Comparison of ENCODE assay signal across 8 cellular contexts in the genomic region with DNA sequence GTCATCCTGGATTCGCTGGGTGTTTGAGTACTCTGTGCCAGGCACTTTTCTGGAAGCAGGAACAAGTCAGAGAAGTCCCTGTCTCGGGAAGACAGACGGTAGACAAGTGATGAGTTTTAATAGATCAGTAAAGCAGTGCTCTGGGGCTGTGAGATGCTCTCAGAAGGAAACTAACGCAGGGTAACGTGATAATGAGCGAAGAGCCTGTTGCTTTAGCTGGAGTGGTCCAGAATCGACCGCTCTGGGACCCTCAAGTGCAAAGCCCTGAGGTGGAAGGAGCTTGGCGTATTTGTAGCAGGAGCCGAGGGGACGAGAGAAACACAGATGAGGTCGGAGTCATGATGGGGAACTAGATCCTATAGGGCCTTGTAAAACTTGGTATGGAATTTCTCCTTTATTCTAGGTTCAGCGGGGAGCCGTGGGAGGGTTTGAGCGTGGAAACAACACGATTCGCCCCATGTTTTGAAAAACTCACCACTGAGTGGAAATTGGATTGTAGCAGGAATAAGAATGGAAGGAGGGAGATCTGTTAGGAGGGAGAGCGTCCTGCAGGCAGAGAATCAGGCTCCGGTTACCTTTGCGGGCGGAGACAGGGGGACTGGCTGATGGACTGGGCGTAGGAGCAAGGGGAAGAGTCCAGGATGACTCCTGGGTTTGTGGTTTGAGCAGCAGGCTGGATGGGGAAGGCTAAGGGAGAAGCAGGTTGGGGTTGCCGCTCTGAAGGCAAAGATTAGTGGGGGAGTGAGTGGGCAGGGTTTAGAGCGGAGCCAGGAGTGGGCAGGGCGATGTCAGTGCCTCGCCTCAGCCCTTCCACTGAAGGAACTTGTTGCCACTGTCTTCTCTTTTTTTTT. TPM values are rescaled to one million over a fixed set of nuclear protein-coding genes. Genes with fewer than 3 reads are reported as not detected.
DNase-seq lines count a peak whose midpoint lies in the region; FAIRE-seq and TF ChIP-seq lines count a peak whose summit lies in the region.

No MANE protein-coding gene starts in this region.

- FAIRE-seq in endothelial cell of umbilical vein (lab: Jason Lieb, UNC) = peak; percentile 59

- peaks cover 16% of the 10 kb centered on the region for H3K4me1 ChIP-seq in endothelial cell of umbilical vein (ENCODE audit: control insufficient read depth, extremely low read depth, insufficient read depth, low read length)
- peaks cover 16% of the 10 kb centered on the region for H3K4me1 ChIP-seq in osteoblast (ENCODE audit: insufficient read depth, low read length)

- H3K27ac ChIP-seq in endothelial cell of umbilical vein (ENCODE audit: insufficient read depth, low read depth, low read length) = peak overlapping the region; percentile 63
- H3K27ac ChIP-seq in osteoblast (ENCODE audit: low read depth, low read length) = peak overlapping the region; percentile 81

- no peaks in the 10 kb centered on the region for H3K9me3 Mint-ChIP-seq in activated naive CD4-positive, alpha-beta T cell treated with anti-CD3 and anti-CD28 coated beads, Interleukin-2, amount 10 ng/mL, durations not matched to agents 7 days and 5 days

- H3K36me3 Mint-ChIP-seq in activated naive CD4-positive, alpha-beta T cell treated with anti-CD3 and anti-CD28 coated beads, Interleukin-2, amount 10 ng/mL, durations not matched to agents 7 days and 5 days = peaks cover 31% of the 10 kb centered on the region

- H3K4me2 ChIP-seq in endothelial cell of umbilical vein (ENCODE audit: insufficient read depth, low read length) (peak overlapping the region; percentile 98), osteoblast (ENCODE audit: insufficient read depth, low read length) (peak overlapping the region; percentile 100)

- no peaks in the 10 kb centered on the region for H4K20me1 ChIP-seq in endothelial cell of umbilical vein (replicated peaks; ENCODE audit: control insufficient read depth, extremely low read depth, insufficient read depth, low read length)
- peaks cover 1% of the 10 kb centered on the region for H4K20me1 ChIP-seq in osteoblast (ENCODE audit: insufficient read depth, low read length)

- no peaks in the 10 kb centered on the region for H3K27me3 Mint-ChIP-seq in activated naive CD4-positive, alpha-beta T cell treated with anti-CD3 and anti-CD28 coated beads, Interleukin-2, amount 10 ng/mL, durations not matched to agents 7 days and 5 days

- TF ChIP-seq POLR2A in endothelial cell of umbilical vein (IDR thresholded peaks at IDR 0.05; ENCODE audit: low read depth, low read length) = no peak

- no peak for TF ChIP-seq CTCF in endothelial cell of umbilical vein (IDR thresholded peaks at IDR 0.05; ENCODE audit: extremely low read depth in 1 of 2, insufficient read depth in 1 of 2, low read depth in 1 of 2, low read length in 2 of 2)
- TF ChIP-seq CTCF in osteoblast (IDR thresholded peaks at IDR 0.05; ENCODE audit: extremely low read depth, low read depth, low read length) = no peak

- H3K27ac Mint-ChIP-seq in activated naive CD4-positive, alpha-beta T cell treated with anti-CD3 and anti-CD28 coated beads, Interleukin-2, amount 10 ng/mL, durations not matched to agents 7 days and 5 days = peak overlapping the region; percentile 89

- no peak for DNase-seq in activated naive CD4-positive, alpha-beta T cell treated with anti-CD3 and anti-CD28 coated beads, Interleukin-2, amount 10 ng/mL, durations not matched to agents 7 days and 5 days
- no peak for DNase-seq in activated naive CD4-positive, alpha-beta T cell treated with anti-CD3 and anti-CD28 coated beads, Interleukin-2, amount 50 U/mL, for 16 hours
- DNase-seq in RPMI7951 (ENCODE audit: low read depth) (peak; percentile 56), endothelial cell of umbilical vein (ENCODE audit: low read depth, low spot score) (no peak), osteoblast (ENCODE audit: insufficient read length, low spot score, missing footprints) (peak; percentile 90), foreskin melanocyte (no peak), NCI-H524 treated with DMSO at 0.1 percent for 48 hours (lab: John Stamatoyannopoulos, UW) (no peak), NCI-H510A (lab: John Stamatoyannopoulos, UW) (no peak)

- intact Hi-C loops in endothelial cell of umbilical vein (cut with micrococcal nuclease) = loop anchor here (1.0 kb wide), 6 partner anchors 9 to 508 kb away; partner anchors contain the start of genes AKT1S1, JOSD2, NR1H2 and TBC1D17

- H3K9ac ChIP-seq in endothelial cell of umbilical vein (replicated peaks; ENCODE audit: extremely low read depth, insufficient read depth, low read length) = peak overlapping the region; percentile 86

- H3K4me1 Mint-ChIP-seq in activated naive CD4-positive, alpha-beta T cell treated with anti-CD3 and anti-CD28 coated beads, Interleukin-2, amount 10 ng/mL, durations not matched to agents 7 days and 5 days = peaks cover 33% of the 10 kb centered on the region

- POLR2A ChIA-PET in endothelial cell of umbilical vein (lab: Charles Lee) = interaction anchor here (1.4 kb wide), 1 partner anchor 9 kb away, joined by 4 read pairs; the partner anchor contains the start of gene NR1H2

- BruUV-seq in endothelial cell of umbilical vein (replicated peaks; lab: Mats Ljungman, UMichigan) = no TSS peak

- H3K36me3 ChIP-seq in endothelial cell of umbilical vein (ENCODE audit: control insufficient read depth in 2 of 2, extremely low read depth in 1 of 2, insufficient read depth in 2 of 2, low read length in 2 of 2) (peaks cover 0 to 15% of the 10 kb centered on the region in 2 experiments), osteoblast (ENCODE audit: insufficient read depth, low read length) (peaks cover 24% of the 10 kb centered on the region)

- H3K4me3 ChIP-seq in endothelial cell of umbilical vein (replicated peaks in 1 of 3; ENCODE audit: insufficient read depth in 1 of 3, low read depth in 1 of 3, low read length in 3 of 3) = peak overlapping the region; percentile 71 to 94 (median 80)
- peak overlapping the region; percentile 88 for H3K4me3 ChIP-seq in osteoblast (ENCODE audit: insufficient read depth, low read length)

- no peaks in the 10 kb centered on the region for H3K27me3 ChIP-seq in endothelial cell of umbilical vein (ENCODE audit: control insufficient read depth in 2 of 2, insufficient read depth in 2 of 2, low read length in 2 of 2)
- H3K27me3 ChIP-seq in osteoblast (ENCODE audit: insufficient read depth, low read length) = no peaks in the 10 kb centered on the region

- H3K9me3 ChIP-seq in endothelial cell of umbilical vein (replicated peaks; ENCODE audit: control insufficient read depth, insufficient read depth, low read length) (no peaks in the 10 kb centered on the region), osteoblast (ENCODE audit: low read depth, low read length) (no peaks in the 10 kb centered on the region)

- dilution Hi-C loops in endothelial cell of umbilical vein (cut with MboI; ENCODE audit: extremely low pct_ligation_motif_present, low sequenced_read_pairs) = no loop called here

- H3K9me1 ChIP-seq in endothelial cell of umbilical vein (replicated peaks; ENCODE audit: control insufficient read depth, extremely low read depth, insufficient read depth, low read length) = no peaks in the 10 kb centered on the region

- CTCF ChIA-PET in activated naive CD4-positive, alpha-beta T cell treated with anti-CD3 and anti-CD28 coated beads, Interleukin-2, amount 10 ng/mL, durations not matched to agents 7 days and 5 days (lab: Charles Lee) = interaction anchor here (0.7 to 1.3 kb wide), 3 partner anchors 23 to 28 kb away, joined by 3 to 9 read pairs (median 4); no protein-coding TSS in a partner anchor
- CTCF ChIA-PET in endothelial cell of umbilical vein (lab: Charles Lee) = interaction anchor here (1.0 to 1.9 kb wide), 7 partner anchors 10 to 84 kb away, joined by 3 to 12 read pairs (median 3); partner anchors contain the start of gene KCNC3

- H2AFZ ChIP-seq in endothelial cell of umbilical vein (ENCODE audit: low read depth, low read length) = peak overlapping the region; percentile 71
- peak overlapping the region; percentile 88 for H2AFZ ChIP-seq in osteoblast (ENCODE audit: low read length)

- peaks cover 30% of the 10 kb centered on the region for H3K79me2 ChIP-seq in endothelial cell of umbilical vein (ENCODE audit: control insufficient read depth, insufficient read depth, low read length)
- peaks cover 22% of the 10 kb centered on the region for H3K79me2 ChIP-seq in osteoblast (ENCODE audit: insufficient read depth, low read length)

- H3K4me3 Mint-ChIP-seq in activated naive CD4-positive, alpha-beta T cell treated with anti-CD3 and anti-CD28 coated beads, Interleukin-2, amount 10 ng/mL, durations not matched to agents 7 days and 5 days = peak overlapping the region; percentile 96

RNA-seq across cellular contexts. Expression of gene POLD1, which starts 0.8 kb away (rescaled TPM):
- total RNA-seq in RPMI7951 (2014; rRNA removed; shearing (Covaris generic)) = 38.6 and 42.7 TPM in 2 replicates
- total RNA-seq in endothelial cell of umbilical vein (63.9 and 73.8 TPM in 2 replicates), osteoblast (14.7 and 15.6 TPM in 2 replicates)
- 40.9 and 56.7 TPM in 2 replicates for polyA plus RNA-seq in endothelial cell of umbilical vein
- 23.6 and 29.6 TPM in 2 replicates for polyA plus RNA-seq in endothelial cell of umbilical vein (2011; cell fraction: cytosol; rRNA removed)
- polyA plus RNA-seq in endothelial cell of umbilical vein (2011; cell fraction: nucleus; rRNA removed) = 116 and 120 TPM in 2 replicates
- 28.1 and 36.5 TPM in 2 replicates for polyA plus RNA-seq in endothelial cell of umbilical vein (2012)
- 24.6 and 40.3 TPM in 2 replicates for polyA minus RNA-seq in endothelial cell of umbilical vein
- 178 TPM for polyA minus RNA-seq in endothelial cell of umbilical vein (2011; cell fraction: cytosol; rRNA and poly(A)+ RNA removed)
- 30.4 and 43.1 TPM in 2 replicates for polyA minus RNA-seq in endothelial cell of umbilical vein (2011; cell fraction: nucleus; rRNA and poly(A)+ RNA removed)

RNA-seq across cellular contexts. Expression of gene NR1H2, which starts 8.7 kb away (rescaled TPM):
- 92.0 and 102 TPM in 2 replicates for total RNA-seq in RPMI7951 (2014; rRNA removed; shearing (Covaris generic))
- total RNA-seq in endothelial cell of umbilical vein = 46.7 and 50.6 TPM in 2 replicates
- polyA plus RNA-seq in endothelial cell of umbilical vein = 48.4 and 67.3 TPM in 2 replicates
- polyA plus RNA-seq in endothelial cell of umbilical vein (2011; cell fraction: cytosol; rRNA removed) = 23.6 and 35.3 TPM in 2 replicates
- 59.9 and 72.4 TPM in 2 replicates for polyA plus RNA-seq in endothelial cell of umbilical vein (2011; cell fraction: nucleus; rRNA removed)
- polyA plus RNA-seq in endothelial cell of umbilical vein (2012) = 30.6 and 44.4 TPM in 2 replicates
- 32.3 and 35.5 TPM in 2 replicates for polyA minus RNA-seq in endothelial cell of umbilical vein
- 35.7 TPM for polyA minus RNA-seq in endothelial cell of umbilical vein (2011; cell fraction: cytosol; rRNA and poly(A)+ RNA removed)
- polyA minus RNA-seq in endothelial cell of umbilical vein (2011; cell fraction: nucleus; rRNA and poly(A)+ RNA removed) = 24.9 and 35.3 TPM in 2 replicates
- total RNA-seq in osteoblast = 91.1 and 113 TPM in 2 replicates

RNA-seq across cellular contexts. Expression of gene NAPSA, which starts 19.5 kb away (rescaled TPM):
- total RNA-seq in RPMI7951 (2014; rRNA removed; shearing (Covaris generic)) = under 0.01 TPM in 1 of 2 replicates, not detected in the other
- total RNA-seq in endothelial cell of umbilical vein = 0.48 TPM in 1 of 2 replicates, not detected in the other
- polyA plus RNA-seq in endothelial cell of umbilical vein = 0.19 and 0.41 TPM in 2 replicates
- 0.08 and 0.28 TPM in 2 replicates for polyA plus RNA-seq in endothelial cell of umbilical vein (2011; cell fraction: cytosol; rRNA removed)
- polyA plus RNA-seq in endothelial cell of umbilical vein (2011; cell fraction: nucleus; rRNA removed) = 1.4 and 2.0 TPM in 2 replicates
- 0.44 and 0.87 TPM in 2 replicates for polyA plus RNA-seq in endothelial cell of umbilical vein (2012)
- polyA minus RNA-seq in endothelial cell of umbilical vein = 0.46 TPM in 1 of 2 replicates, not detected in the other
- not detected for polyA minus RNA-seq in endothelial cell of umbilical vein (2011; cell fraction: cytosol; rRNA and poly(A)+ RNA removed)
- polyA minus RNA-seq in endothelial cell of umbilical vein (2011; cell fraction: nucleus; rRNA and poly(A)+ RNA removed) = 0.53 and 0.77 TPM in 2 replicates
- total RNA-seq in osteoblast = under 0.01 and 0.29 TPM in 2 replicates

RNA-seq across cellular contexts. Expression of gene SPIB, which starts 33.8 kb away (rescaled TPM):
- total RNA-seq in RPMI7951 (2014; rRNA removed; shearing (Covaris generic)) = not detected in 2 replicates
- total RNA-seq in endothelial cell of umbilical vein = not detected in 2 replicates
- polyA plus RNA-seq in endothelial cell of umbilical vein = not detected in 2 replicates
- 0.01 TPM in 1 of 2 replicates, not detected in the other for polyA plus RNA-seq in endothelial cell of umbilical vein (2011; cell fraction: cytosol; rRNA removed)
- not detected in 2 replicates for polyA plus RNA-seq in endothelial cell of umbilical vein (2011; cell fraction: nucleus; rRNA removed)
- not detected in 2 replicates for polyA plus RNA-seq in endothelial cell of umbilical vein (2012)
- polyA minus RNA-seq in endothelial cell of umbilical vein = not detected in 2 replicates
- polyA minus RNA-seq in endothelial cell of umbilical vein (2011; cell fraction: cytosol; rRNA and poly(A)+ RNA removed) = not detected
- not detected in 2 replicates for polyA minus RNA-seq in endothelial cell of umbilical vein (2011; cell fraction: nucleus; rRNA and poly(A)+ RNA removed)
- total RNA-seq in osteoblast = 0.36 TPM in 1 of 2 replicates, not detected in the other

RNA-seq across cellular contexts. Expression of gene MYBPC2, which starts 47.8 kb away (rescaled TPM):
- total RNA-seq in RPMI7951 (2014; rRNA removed; shearing (Covaris generic)) = 0.10 TPM in 1 of 2 replicates, not detected in the other
- not detected in 2 replicates for total RNA-seq in endothelial cell of umbilical vein
- polyA plus RNA-seq in endothelial cell of umbilical vein = 0.03 TPM in 1 of 2 replicates, not detected in the other
- not detected in 2 replicates for polyA plus RNA-seq in endothelial cell of umbilical vein (2011; cell fraction: cytosol; rRNA removed)
- polyA plus RNA-seq in endothelial cell of umbilical vein (2011; cell fraction: nucleus; rRNA removed) = not detected in 2 replicates
- not detected in 2 replicates for polyA plus RNA-seq in endothelial cell of umbilical vein (2012)
- not detected in 2 replicates for polyA minus RNA-seq in endothelial cell of umbilical vein
- polyA minus RNA-seq in endothelial cell of umbilical vein (2011; cell fraction: cytosol; rRNA and poly(A)+ RNA removed) = not detected
- polyA minus RNA-seq in endothelial cell of umbilical vein (2011; cell fraction: nucleus; rRNA and poly(A)+ RNA removed) = not detected in 2 replicates
- not detected in 2 replicates for total RNA-seq in osteoblast

Comparison
In these comparisons a context has a peak if more than half of its experiments do, and no peak if none do; other contexts are left out.
1. DNase-seq: peak in RPMI7951 (single experiment) and osteoblast (single experiment); none in activated naive CD4-positive, alpha-beta T cell treated with anti-CD3 and anti-CD28 coated beads, Interleukin-2, amount 10 ng/mL, durations not matched to agents 7 days and 5 days (single experiment), activated naive CD4-positive, alpha-beta T cell treated with anti-CD3 and anti-CD28 coated beads, Interleukin-2, amount 50 U/mL, for 16 hours (single experiment), endothelial cell of umbilical vein (single experiment), foreskin melanocyte (single experiment), NCI-H524 treated with DMSO at 0.1 percent for 48 hours (single experiment) and NCI-H510A (single experiment).